Comparison of ENCODE assay signal across 1 cellular context in genomic region chr22:30289126-30289979, GRCh38.
A peak's percentile ranks its signal among the peaks of the same experiment; 100 is the strongest.
TF ChIP-seq lines count a peak whose summit lies in the region.

Gene CASTOR1 (minus strand): TSS chr22:30289505. CDS start chr22:30289497, 8 bp downstream.

TF ChIP-seq in HepG2, 621 proteins besides CTCF, POLR2A, EP300 and RAD21 (continued from another document and continues in another):
- TF ChIP-seq, protein P1, sequence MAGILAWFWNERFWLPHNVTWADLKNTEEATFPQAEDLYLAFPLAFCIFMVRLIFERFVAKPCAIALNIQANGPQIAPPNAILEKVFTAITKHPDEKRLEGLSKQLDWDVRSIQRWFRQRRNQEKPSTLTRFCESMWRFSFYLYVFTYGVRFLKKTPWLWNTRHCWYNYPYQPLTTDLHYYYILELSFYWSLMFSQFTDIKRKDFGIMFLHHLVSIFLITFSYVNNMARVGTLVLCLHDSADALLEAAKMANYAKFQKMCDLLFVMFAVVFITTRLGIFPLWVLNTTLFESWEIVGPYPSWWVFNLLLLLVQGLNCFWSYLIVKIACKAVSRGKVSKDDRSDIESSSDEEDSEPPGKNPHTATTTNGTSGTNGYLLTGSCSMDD (CRISPR knock-in tag; IDR thresholded peaks at IDR 0.05) = no peak
- TF ChIP-seq ZNF567 (CRISPR knock-in tag; IDR thresholded peaks at IDR 0.05; ENCODE audit: borderline replicate concordance) = no peak
- no peak for TF ChIP-seq HNF1B (CRISPR knock-in tag; IDR thresholded peaks at IDR 0.05)
- TF ChIP-seq ZNF24 (IDR thresholded peaks at IDR 0.05) = no peak
- TF ChIP-seq, protein P2, sequence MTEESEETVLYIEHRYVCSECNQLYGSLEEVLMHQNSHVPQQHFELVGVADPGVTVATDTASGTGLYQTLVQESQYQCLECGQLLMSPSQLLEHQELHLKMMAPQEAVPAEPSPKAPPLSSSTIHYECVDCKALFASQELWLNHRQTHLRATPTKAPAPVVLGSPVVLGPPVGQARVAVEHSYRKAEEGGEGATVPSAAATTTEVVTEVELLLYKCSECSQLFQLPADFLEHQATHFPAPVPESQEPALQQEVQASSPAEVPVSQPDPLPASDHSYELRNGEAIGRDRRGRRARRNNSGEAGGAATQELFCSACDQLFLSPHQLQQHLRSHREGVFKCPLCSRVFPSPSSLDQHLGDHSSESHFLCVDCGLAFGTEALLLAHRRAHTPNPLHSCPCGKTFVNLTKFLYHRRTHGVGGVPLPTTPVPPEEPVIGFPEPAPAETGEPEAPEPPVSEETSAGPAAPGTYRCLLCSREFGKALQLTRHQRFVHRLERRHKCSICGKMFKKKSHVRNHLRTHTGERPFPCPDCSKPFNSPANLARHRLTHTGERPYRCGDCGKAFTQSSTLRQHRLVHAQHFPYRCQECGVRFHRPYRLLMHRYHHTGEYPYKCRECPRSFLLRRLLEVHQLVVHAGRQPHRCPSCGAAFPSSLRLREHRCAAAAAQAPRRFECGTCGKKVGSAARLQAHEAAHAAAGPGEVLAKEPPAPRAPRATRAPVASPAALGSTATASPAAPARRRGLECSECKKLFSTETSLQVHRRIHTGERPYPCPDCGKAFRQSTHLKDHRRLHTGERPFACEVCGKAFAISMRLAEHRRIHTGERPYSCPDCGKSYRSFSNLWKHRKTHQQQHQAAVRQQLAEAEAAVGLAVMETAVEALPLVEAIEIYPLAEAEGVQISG (CRISPR knock-in tag; IDR thresholded peaks at IDR 0.05) = peak; percentile 3; the same call in 1 of the 2 replicates
- TF ChIP-seq FOXO4 (CRISPR knock-in tag; conservative IDR thresholded peaks at IDR 0.05) = no peak
- TF ChIP-seq YEATS4 (CRISPR knock-in tag; IDR thresholded peaks at IDR 0.05; ENCODE audit: borderline replicate concordance) = no peak; the same call in 1 of the 2 replicates
- TF ChIP-seq, protein P3, sequence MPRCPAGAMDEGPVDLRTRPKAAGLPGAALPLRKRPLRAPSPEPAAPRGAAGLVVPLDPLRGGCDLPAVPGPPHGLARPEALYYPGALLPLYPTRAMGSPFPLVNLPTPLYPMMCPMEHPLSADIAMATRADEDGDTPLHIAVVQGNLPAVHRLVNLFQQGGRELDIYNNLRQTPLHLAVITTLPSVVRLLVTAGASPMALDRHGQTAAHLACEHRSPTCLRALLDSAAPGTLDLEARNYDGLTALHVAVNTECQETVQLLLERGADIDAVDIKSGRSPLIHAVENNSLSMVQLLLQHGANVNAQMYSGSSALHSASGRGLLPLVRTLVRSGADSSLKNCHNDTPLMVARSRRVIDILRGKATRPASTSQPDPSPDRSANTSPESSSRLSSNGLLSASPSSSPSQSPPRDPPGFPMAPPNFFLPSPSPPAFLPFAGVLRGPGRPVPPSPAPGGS (CRISPR knock-in tag; IDR thresholded peaks at IDR 0.05) = no peak
- no peak for TF ChIP-seq BHLHE40 (IDR thresholded peaks at IDR 0.05; ENCODE audit: low read length)
- no peak for TF ChIP-seq ZNF496 (CRISPR knock-in tag; IDR thresholded peaks at IDR 0.05; ENCODE audit: insufficient replicate concordance)
- no peak for TF ChIP-seq PLRG1 (conservative IDR thresholded peaks at IDR 0.05)
- no peak for TF ChIP-seq ZNF891 (CRISPR knock-in tag; IDR thresholded peaks at IDR 0.05)
- TF ChIP-seq ZFAT (CRISPR knock-in tag; conservative IDR thresholded peaks at IDR 0.05) = no peak
- TF ChIP-seq, protein P4, sequence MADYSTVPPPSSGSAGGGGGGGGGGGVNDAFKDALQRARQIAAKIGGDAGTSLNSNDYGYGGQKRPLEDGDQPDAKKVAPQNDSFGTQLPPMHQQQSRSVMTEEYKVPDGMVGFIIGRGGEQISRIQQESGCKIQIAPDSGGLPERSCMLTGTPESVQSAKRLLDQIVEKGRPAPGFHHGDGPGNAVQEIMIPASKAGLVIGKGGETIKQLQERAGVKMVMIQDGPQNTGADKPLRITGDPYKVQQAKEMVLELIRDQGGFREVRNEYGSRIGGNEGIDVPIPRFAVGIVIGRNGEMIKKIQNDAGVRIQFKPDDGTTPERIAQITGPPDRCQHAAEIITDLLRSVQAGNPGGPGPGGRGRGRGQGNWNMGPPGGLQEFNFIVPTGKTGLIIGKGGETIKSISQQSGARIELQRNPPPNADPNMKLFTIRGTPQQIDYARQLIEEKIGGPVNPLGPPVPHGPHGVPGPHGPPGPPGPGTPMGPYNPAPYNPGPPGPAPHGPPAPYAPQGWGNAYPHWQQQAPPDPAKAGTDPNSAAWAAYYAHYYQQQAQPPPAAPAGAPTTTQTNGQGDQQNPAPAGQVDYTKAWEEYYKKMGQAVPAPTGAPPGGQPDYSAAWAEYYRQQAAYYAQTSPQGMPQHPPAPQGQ (CRISPR knock-in tag; IDR thresholded peaks at IDR 0.05; ENCODE audit: borderline replicate concordance) = no peak
- TF ChIP-seq ZNF777 (CRISPR knock-in tag; IDR thresholded peaks at IDR 0.05) = peak; percentile 34; the same call in 1 of the 2 replicates
- no peak for TF ChIP-seq ZNF335 (CRISPR knock-in tag; IDR thresholded peaks at IDR 0.05)
- no peak for TF ChIP-seq HNF4A (CRISPR knock-in tag; IDR thresholded peaks at IDR 0.05)
- no peak for TF ChIP-seq TBX3 (IDR thresholded peaks at IDR 0.05; ENCODE audit: borderline replicate concordance)
- TF ChIP-seq, protein P5, sequence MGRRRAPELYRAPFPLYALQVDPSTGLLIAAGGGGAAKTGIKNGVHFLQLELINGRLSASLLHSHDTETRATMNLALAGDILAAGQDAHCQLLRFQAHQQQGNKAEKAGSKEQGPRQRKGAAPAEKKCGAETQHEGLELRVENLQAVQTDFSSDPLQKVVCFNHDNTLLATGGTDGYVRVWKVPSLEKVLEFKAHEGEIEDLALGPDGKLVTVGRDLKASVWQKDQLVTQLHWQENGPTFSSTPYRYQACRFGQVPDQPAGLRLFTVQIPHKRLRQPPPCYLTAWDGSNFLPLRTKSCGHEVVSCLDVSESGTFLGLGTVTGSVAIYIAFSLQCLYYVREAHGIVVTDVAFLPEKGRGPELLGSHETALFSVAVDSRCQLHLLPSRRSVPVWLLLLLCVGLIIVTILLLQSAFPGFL (CRISPR knock-in tag; IDR thresholded peaks at IDR 0.05) = no peak
- TF ChIP-seq SOX13 (IDR thresholded peaks at IDR 0.05) = no peak
- no peak for TF ChIP-seq SOX13 (CRISPR knock-in tag; conservative IDR thresholded peaks at IDR 0.05 in 1 of 2, IDR thresholded peaks at IDR 0.05 in 1 of 2)
- peak; percentile 62 for TF ChIP-seq NFYC (CRISPR knock-in tag; IDR thresholded peaks at IDR 0.05)
- no peak for TF ChIP-seq RXRB (CRISPR knock-in tag; IDR thresholded peaks at IDR 0.05; ENCODE audit: borderline replicate concordance)
- no peak for TF ChIP-seq ZNF280B (CRISPR knock-in tag; IDR thresholded peaks at IDR 0.05; ENCODE audit: borderline replicate concordance)
- no peak for TF ChIP-seq NR2C2 (CRISPR knock-in tag; IDR thresholded peaks at IDR 0.05; ENCODE audit: borderline replicate concordance)
- no peak for TF ChIP-seq HINFP (CRISPR knock-in tag; IDR thresholded peaks at IDR 0.05; ENCODE audit: low read depth)
- TF ChIP-seq KDM3A (CRISPR knock-in tag; IDR thresholded peaks at IDR 0.05; ENCODE audit: low read depth) = no peak
- TF ChIP-seq FOXK2 (IDR thresholded peaks at IDR 0.05) = no peak
- no peak for TF ChIP-seq SMAD1 (CRISPR knock-in tag; IDR thresholded peaks at IDR 0.05; ENCODE audit: borderline replicate concordance, low read depth)
- TF ChIP-seq, protein P6, sequence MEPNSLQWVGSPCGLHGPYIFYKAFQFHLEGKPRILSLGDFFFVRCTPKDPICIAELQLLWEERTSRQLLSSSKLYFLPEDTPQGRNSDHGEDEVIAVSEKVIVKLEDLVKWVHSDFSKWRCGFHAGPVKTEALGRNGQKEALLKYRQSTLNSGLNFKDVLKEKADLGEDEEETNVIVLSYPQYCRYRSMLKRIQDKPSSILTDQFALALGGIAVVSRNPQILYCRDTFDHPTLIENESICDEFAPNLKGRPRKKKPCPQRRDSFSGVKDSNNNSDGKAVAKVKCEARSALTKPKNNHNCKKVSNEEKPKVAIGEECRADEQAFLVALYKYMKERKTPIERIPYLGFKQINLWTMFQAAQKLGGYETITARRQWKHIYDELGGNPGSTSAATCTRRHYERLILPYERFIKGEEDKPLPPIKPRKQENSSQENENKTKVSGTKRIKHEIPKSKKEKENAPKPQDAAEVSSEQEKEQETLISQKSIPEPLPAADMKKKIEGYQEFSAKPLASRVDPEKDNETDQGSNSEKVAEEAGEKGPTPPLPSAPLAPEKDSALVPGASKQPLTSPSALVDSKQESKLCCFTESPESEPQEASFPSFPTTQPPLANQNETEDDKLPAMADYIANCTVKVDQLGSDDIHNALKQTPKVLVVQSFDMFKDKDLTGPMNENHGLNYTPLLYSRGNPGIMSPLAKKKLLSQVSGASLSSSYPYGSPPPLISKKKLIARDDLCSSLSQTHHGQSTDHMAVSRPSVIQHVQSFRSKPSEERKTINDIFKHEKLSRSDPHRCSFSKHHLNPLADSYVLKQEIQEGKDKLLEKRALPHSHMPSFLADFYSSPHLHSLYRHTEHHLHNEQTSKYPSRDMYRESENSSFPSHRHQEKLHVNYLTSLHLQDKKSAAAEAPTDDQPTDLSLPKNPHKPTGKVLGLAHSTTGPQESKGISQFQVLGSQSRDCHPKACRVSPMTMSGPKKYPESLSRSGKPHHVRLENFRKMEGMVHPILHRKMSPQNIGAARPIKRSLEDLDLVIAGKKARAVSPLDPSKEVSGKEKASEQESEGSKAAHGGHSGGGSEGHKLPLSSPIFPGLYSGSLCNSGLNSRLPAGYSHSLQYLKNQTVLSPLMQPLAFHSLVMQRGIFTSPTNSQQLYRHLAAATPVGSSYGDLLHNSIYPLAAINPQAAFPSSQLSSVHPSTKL (CRISPR knock-in tag; IDR thresholded peaks at IDR 0.05) = no peak
- TF ChIP-seq ZNF138 (CRISPR knock-in tag; IDR thresholded peaks at IDR 0.05; ENCODE audit: low read depth) = no peak
- TF ChIP-seq ZNF746 (CRISPR knock-in tag; IDR thresholded peaks at IDR 0.05) = no peak
- TF ChIP-seq PHF21A (CRISPR knock-in tag; IDR thresholded peaks at IDR 0.05) = no peak
- no peak for TF ChIP-seq ZNF121 (CRISPR knock-in tag; IDR thresholded peaks at IDR 0.05)
- TF ChIP-seq NCOA1 (CRISPR knock-in tag; IDR thresholded peaks at IDR 0.05) = no peak
- no peak for TF ChIP-seq DNMT1 (CRISPR knock-in tag; IDR thresholded peaks at IDR 0.05)
- TF ChIP-seq KLF13 (CRISPR knock-in tag; IDR thresholded peaks at IDR 0.05) = no peak
- TF ChIP-seq ZNF562 (CRISPR knock-in tag; IDR thresholded peaks at IDR 0.05; ENCODE audit: borderline replicate concordance) = no peak
- TF ChIP-seq ZNF619 (CRISPR knock-in tag; IDR thresholded peaks at IDR 0.05) = no peak
- TF ChIP-seq, protein P7, sequence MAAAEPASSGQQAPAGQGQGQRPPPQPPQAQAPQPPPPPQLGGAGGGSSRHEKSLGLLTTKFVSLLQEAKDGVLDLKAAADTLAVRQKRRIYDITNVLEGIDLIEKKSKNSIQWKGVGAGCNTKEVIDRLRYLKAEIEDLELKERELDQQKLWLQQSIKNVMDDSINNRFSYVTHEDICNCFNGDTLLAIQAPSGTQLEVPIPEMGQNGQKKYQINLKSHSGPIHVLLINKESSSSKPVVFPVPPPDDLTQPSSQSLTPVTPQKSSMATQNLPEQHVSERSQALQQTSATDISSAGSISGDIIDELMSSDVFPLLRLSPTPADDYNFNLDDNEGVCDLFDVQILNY (CRISPR knock-in tag; conservative IDR thresholded peaks at IDR 0.05) = no peak
- no peak for TF ChIP-seq NFKBIZ (CRISPR knock-in tag; IDR thresholded peaks at IDR 0.05)
- no peak for TF ChIP-seq JDP2 (CRISPR knock-in tag; IDR thresholded peaks at IDR 0.05; ENCODE audit: borderline replicate concordance)
- peak; percentile 34 for TF ChIP-seq SP2 (CRISPR knock-in tag; IDR thresholded peaks at IDR 0.05)
- TF ChIP-seq HNRNPK (IDR thresholded peaks at IDR 0.05; ENCODE audit: low read depth, low read length, poor library complexity, severe bottlenecking) = no peak
- no peak for TF ChIP-seq ZNF30 (CRISPR knock-in tag; IDR thresholded peaks at IDR 0.05)
- no peak for TF ChIP-seq STAT5B (CRISPR knock-in tag; IDR thresholded peaks at IDR 0.05)
- no peak for TF ChIP-seq SETDB1 (CRISPR knock-in tag; IDR thresholded peaks at IDR 0.05; ENCODE audit: borderline replicate concordance)
